Comparison of ENCODE assay signal across 13 cellular contexts in genomic region chr2:46565364-46565763, GRCh38.
"Had no signal": no experiment of that assay in that cellular context is flagged by ENCODE, and none has a peak within 500 bp of the region (broad histone marks: within the 10 kb centered on the region; RNA-seq: fewer than 3 reads in every experiment).

No MANE protein-coding gene starts in this region.

- H3K27ac ChIP-seq: thoracic aorta had no signal

- ATAC-seq: activated CD8-positive, alpha-beta T cell treated with anti-CD3 and anti-CD28 coated beads, Interleukin-2, amount 10 ng/mL, durations not matched to agents 7 days and 5 days; activated naive CD8-positive, alpha-beta T cell treated with anti-CD3 and anti-CD28 coated beads, Interleukin-2, amount 50 U/mL, for 24 hours; left lobe of liver; stimulated activated naive CD8-positive, alpha-beta T cell treated with anti-CD3 and anti-CD28 coated beads, Interleukin-15, amount 100 ng/mL, for 72 hours had no signal

- H3K27ac Mint-ChIP-seq: activated CD8-positive, alpha-beta T cell treated with anti-CD3 and anti-CD28 coated beads, Interleukin-2, amount 10 ng/mL, durations not matched to agents 7 days and 5 days; activated naive CD8-positive, alpha-beta T cell treated with anti-CD3 and anti-CD28 coated beads, Interleukin-2, amount 50 U/mL, for 24 hours; stimulated activated naive CD8-positive, alpha-beta T cell treated with anti-CD3 and anti-CD28 coated beads, Interleukin-15, amount 100 ng/mL, for 72 hours had no signal

- H3K4me3 ChIP-seq: ascending aorta, esophagus muscularis mucosa, thoracic aorta had no signal

- H3K9me3 Mint-ChIP-seq: activated naive CD8-positive, alpha-beta T cell treated with anti-CD3 and anti-CD28 coated beads, Interleukin-2, amount 50 U/mL, for 24 hours; stimulated activated naive CD8-positive, alpha-beta T cell treated with anti-CD3 and anti-CD28 coated beads, Interleukin-15, amount 100 ng/mL, for 72 hours had no signal

- H3K27me3 ChIP-seq: ascending aorta, esophagus muscularis mucosa had no signal

- DNase-seq: activated CD4-positive, alpha-beta T cell treated with anti-CD3 and anti-CD28 coated beads for 48 hours; activated CD8-positive, alpha-beta memory T cell treated with anti-CD3 and anti-CD28 coated beads, Interleukin-2, amount 50 U/mL, for 48 hours; activated CD8-positive, alpha-beta T cell treated with anti-CD3 and anti-CD28 coated beads, Interleukin-2, amount 10 ng/mL, durations not matched to agents 7 days and 5 days; activated naive CD8-positive, alpha-beta T cell treated with anti-CD3 and anti-CD28 coated beads, Interleukin-2, amount 50 U/mL, for 24 hours; glutamatergic neuron; mesenchymal stem cell; stimulated activated CD4-positive, alpha-beta T cell treated with anti-CD3 and anti-CD28 coated beads, Interleukin-2, amount 100 ng/mL, for 48 hours; stimulated activated naive CD8-positive, alpha-beta T cell treated with anti-CD3 and anti-CD28 coated beads, Interleukin-15, amount 100 ng/mL, for 72 hours had no signal

- H3K27me3 Mint-ChIP-seq: activated naive CD8-positive, alpha-beta T cell treated with anti-CD3 and anti-CD28 coated beads, Interleukin-2, amount 50 U/mL, for 24 hours; stimulated activated naive CD8-positive, alpha-beta T cell treated with anti-CD3 and anti-CD28 coated beads, Interleukin-15, amount 100 ng/mL, for 72 hours had no signal

- H3K36me3 ChIP-seq: thoracic aorta had no signal

- H3K9me3 ChIP-seq: ascending aorta, esophagus muscularis mucosa, thoracic aorta had no signal

- FAIRE-seq: urothelium cell line had no signal

- H3K4me3 Mint-ChIP-seq: activated CD8-positive, alpha-beta T cell treated with anti-CD3 and anti-CD28 coated beads, Interleukin-2, amount 10 ng/mL, durations not matched to agents 7 days and 5 days; activated naive CD8-positive, alpha-beta T cell treated with anti-CD3 and anti-CD28 coated beads, Interleukin-2, amount 50 U/mL, for 24 hours; stimulated activated naive CD8-positive, alpha-beta T cell treated with anti-CD3 and anti-CD28 coated beads, Interleukin-15, amount 100 ng/mL, for 72 hours had no signal
